ENCODE assay signal across 9 cellular contexts in genomic region chr15:81268340-81268739, GRCh38.
"Had no signal": no experiment of that assay in that cellular context is flagged by ENCODE, and none has a peak within 500 bp of the region (broad histone marks: within the 10 kb centered on the region; RNA-seq: fewer than 3 reads in every experiment).

No MANE protein-coding gene starts in this region.

- H3K9me3 Mint-ChIP-seq: HFFc6, IgD-negative memory B cell had no signal

- H3K36me3 Mint-ChIP-seq: IgD-negative memory B cell had no signal

- ATAC-seq: HCT116, HepG2 had no signal

- H3K27ac ChIP-seq: GM23248 had no signal

- H3K36me3 ChIP-seq: HAP-1 had no signal

- H3K4me3 Mint-ChIP-seq: HFFc6, IgD-negative memory B cell had no signal

- DNase-seq: GM23248, GOT3, H7, HFFc6, KBM-7 had no signal

- H3K4me3 ChIP-seq: GM23248, HAP-1 had no signal

- H3K9me3 ChIP-seq: HAP-1 had no signal

- H3K27ac Mint-ChIP-seq: HFFc6, IgD-negative memory B cell had no signal
